In genomic region chr20:48750941-48751620, GRCh38 we compare ENCODE assay signal across 9 cellular contexts.
A peak's percentile ranks its signal among the peaks of the same experiment; 100 is the strongest.
DNase-seq lines count a peak whose midpoint lies in the region; TF ChIP-seq lines count a peak whose summit lies in the region.
"Had no signal": no experiment of that assay in that cellular context is flagged by ENCODE, and none has a peak within 500 bp of the region (broad histone marks: within the 10 kb centered on the region; RNA-seq: fewer than 3 reads in every experiment).

No MANE protein-coding gene starts in this region.

- peaks cover 0 to 29% (median 12%) of the 10 kb centered on the region in 4 donors for H3K4me1 ChIP-seq in tibial nerve
- H3K4me1 ChIP-seq in MM.1S (ENCODE audit: low read length), result no peaks in the 10 kb centered on the region

- peak overlapping the region; percentile 86 for H3K27ac ChIP-seq in angular gyrus (ENCODE audit: low read depth, low read length)
- peak overlapping the region in 3 of 4 donors; percentile 26 to 62 (median 36) for H3K27ac ChIP-seq in tibial nerve
- no peak overlapping the region for H3K27ac ChIP-seq in MM.1S (ENCODE audit: low read length)
- H3K27ac ChIP-seq: cardiac muscle cell had no signal

- no peaks in the 10 kb centered on the region for H3K27me3 ChIP-seq in tibial nerve
- H3K27me3 ChIP-seq in MM.1S (replicated peaks; ENCODE audit: insufficient read depth, low read length), result no peaks in the 10 kb centered on the region
- H3K27me3 ChIP-seq: cardiac muscle cell had no signal

- H3K4me2 ChIP-seq in MM.1S (ENCODE audit: low read depth, low read length), result no peak overlapping the region

- whole genome bisulfite sequencing in tibial nerve, 2 donors, result 40 to 41% methylated on average over 15 to 17 of the region's 17 CpGs

- H3F3A ChIP-seq in MM.1S (ENCODE audit: insufficient read depth, low read length), result no peaks in the 10 kb centered on the region

- DNase-seq in GF-D8 (lab: John Stamatoyannopoulos, UW), result peak; percentile 68
- peak; percentile 54 for DNase-seq in NOMO-1 treated with DMSO at 0.1 percent for 48 hours (lab: John Stamatoyannopoulos, UW; ENCODE audit: unreplicated experiment)
- peak; percentile 59 for DNase-seq in left kidney (ENCODE audit: low read depth, low spot score)
- DNase-seq in tibial nerve (ENCODE audit: low spot score in 2 of 2), result no peak
- no peak for DNase-seq in MM.1S
- no peak for DNase-seq in NCI-H187 (lab: John Stamatoyannopoulos, UW)
- no peak for DNase-seq in NCI-H2171 (lab: John Stamatoyannopoulos, UW)

- no peaks in the 10 kb centered on the region for H3K9me3 ChIP-seq in tibial nerve
- H3K9me3 ChIP-seq in MM.1S (replicated peaks; ENCODE audit: insufficient read depth, low read length), result no peaks in the 10 kb centered on the region

- no peaks in the 10 kb centered on the region for H3K9me2 ChIP-seq in MM.1S (replicated peaks; ENCODE audit: insufficient read depth, low read length)

- H3K4me3 ChIP-seq in tibial nerve (no peak overlapping the region), MM.1S (ENCODE audit: low read length) (no peak overlapping the region)
- H3K4me3 ChIP-seq: cardiac muscle cell had no signal

- no peak for TF ChIP-seq CTCF in tibial nerve (IDR thresholded peaks at IDR 0.05)
- TF ChIP-seq CTCF in MM.1S (IDR thresholded peaks at IDR 0.05; ENCODE audit: low read length), result no peak

- H3K79me2 ChIP-seq in MM.1S (ENCODE audit: low read length), result no peaks in the 10 kb centered on the region

- no peak overlapping the region for H2AFZ ChIP-seq in MM.1S (ENCODE audit: low read length)

- no peak for TF ChIP-seq EP300 in tibial nerve (IDR thresholded peaks at IDR 0.05)

- no peaks in the 10 kb centered on the region for H4K20me1 ChIP-seq in MM.1S (ENCODE audit: insufficient read depth, low read length)

- peaks cover 0 to 10% (median 0%) of the 10 kb centered on the region in 3 donors for H3K36me3 ChIP-seq in tibial nerve
- H3K36me3 ChIP-seq in MM.1S (replicated peaks; ENCODE audit: insufficient read depth, low read length), result no peaks in the 10 kb centered on the region
- H3K36me3 ChIP-seq: cardiac muscle cell had no signal

- no peak overlapping the region for H3K9ac ChIP-seq in MM.1S (ENCODE audit: low read length)

- TF ChIP-seq POLR2A in tibial nerve (IDR thresholded peaks at IDR 0.05), result no peak

Comparison
In these comparisons a context has a peak if more than half of its experiments do, and no peak if none do; other contexts are left out.
1. DNase-seq: peak in GF-D8 (single experiment), NOMO-1 treated with DMSO at 0.1 percent for 48 hours (single experiment) and left kidney (single experiment); none in tibial nerve (0 of 2), MM.1S (single experiment), NCI-H187 (0 of 2) and NCI-H2171 (single experiment).